In the genomic region with DNA sequence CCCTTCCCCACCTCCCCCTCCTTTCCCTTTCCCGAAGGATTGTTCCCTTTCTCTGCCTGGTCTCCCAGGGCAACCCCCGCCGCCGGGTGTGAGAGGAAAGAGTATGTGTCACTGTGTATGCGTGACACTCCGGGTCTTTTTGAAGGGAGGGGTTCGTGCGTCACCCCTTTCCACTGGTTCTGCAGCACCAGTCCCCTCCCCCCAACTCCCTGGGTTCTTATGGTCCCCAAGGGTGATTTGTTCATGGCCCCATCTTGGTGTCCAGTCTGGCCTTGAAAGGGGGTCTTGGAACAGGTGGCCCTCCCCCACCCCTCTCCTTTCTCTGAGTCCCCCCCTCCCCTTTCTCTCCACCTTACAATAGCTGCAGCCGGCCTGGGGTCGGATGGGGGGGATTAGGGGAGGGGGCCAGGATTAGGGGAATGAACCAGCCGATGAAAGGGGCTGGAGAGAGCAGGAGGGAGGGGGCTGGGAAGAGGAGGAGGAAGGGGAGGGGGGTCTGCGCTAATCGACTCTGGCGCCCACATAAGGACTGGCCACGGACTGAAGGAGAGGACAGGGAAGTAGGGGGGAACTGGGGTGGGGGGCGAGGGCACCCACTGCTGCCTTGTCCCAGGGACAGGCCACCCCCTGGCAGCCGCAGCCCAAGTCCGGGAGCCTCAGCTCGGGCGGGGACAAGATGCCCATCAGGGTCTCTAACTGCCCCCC, we compare ENCODE assay signal across 8 cellular contexts. TPM values are rescaled to one million over a fixed set of nuclear protein-coding genes. Genes with fewer than 3 reads are reported as not detected.
DNase-seq lines count a peak whose midpoint lies in the region; ATAC-seq and TF ChIP-seq lines count a peak whose summit lies in the region.

No MANE protein-coding gene starts in this region.

- H3K4me3 ChIP-seq in BJ (ENCODE audit: low read depth, low read length) (peak overlapping the region; percentile 84), coronary artery (peak overlapping the region; percentile 99)

- H3K27ac Mint-ChIP-seq in IgD-negative memory B cell = peak overlapping the region in 1 of 3 donors; percentile 90
- peak overlapping the region in 3 of 6 donors; percentile 87 to 96 (median 88) for H3K27ac Mint-ChIP-seq in naive B cell

- H3K36me3 Mint-ChIP-seq in IgD-negative memory B cell = peaks cover 15% of the 10 kb centered on the region
- H3K36me3 Mint-ChIP-seq in naive B cell = peaks cover 18 to 19% of the 10 kb centered on the region in 2 donors

- H3K9me3 Mint-ChIP-seq in IgD-negative memory B cell (no peaks in the 10 kb centered on the region), naive B cell (no peaks in the 10 kb centered on the region)

- peaks cover 29% of the 10 kb centered on the region for H3K36me3 ChIP-seq in BJ (ENCODE audit: control insufficient read depth, insufficient read depth, low read length)

- no peaks in the 10 kb centered on the region for H3K27me3 ChIP-seq in BJ (ENCODE audit: control insufficient read depth, insufficient read depth, low read length)

- no peak for TF ChIP-seq CTCF in BJ (IDR thresholded peaks at IDR 0.05; ENCODE audit: insufficient read depth, low read depth, low read length)
- no peak for TF ChIP-seq CTCF in coronary artery (IDR thresholded peaks at IDR 0.05)

- H3K27ac ChIP-seq in coronary artery = peak overlapping the region; percentile 95 to 99

- H3K27me3 Mint-ChIP-seq in IgD-negative memory B cell = peaks cover under 1% of the 10 kb centered on the region
- peaks cover 0 to 3% (median 3%) of the 10 kb centered on the region in 3 donors for H3K27me3 Mint-ChIP-seq in naive B cell

- H3K4me3 Mint-ChIP-seq in IgD-negative memory B cell = peak overlapping the region; percentile 88 to 99 (median 92)
- peak overlapping the region in 7 of 8 donors; percentile 40 to 99 (median 91) for H3K4me3 Mint-ChIP-seq in naive B cell

- H3K4me1 Mint-ChIP-seq in IgD-negative memory B cell (peaks cover 28 to 33% (median 33%) of the 10 kb centered on the region in 3 donors), naive B cell (peaks cover 49 to 66% (median 62%) of the 10 kb centered on the region in 3 donors)

- CTCF ChIA-PET in BJ (lab: Yijun Ruan, JAX) = interaction anchor here (2.2 to 3.1 kb wide), 2 partner anchors 9 to 41 kb away, joined by 11 to 20 read pairs; no protein-coding TSS in a partner anchor

- POLR2A ChIA-PET in BJ (lab: Charles Lee) = no interaction called here

- no peak for DNase-seq in BJ (ENCODE audit: low read depth)
- DNase-seq in coronary artery (ENCODE audit: low spot score) = no peak
- no peak for DNase-seq in naive B cell
- DNase-seq in NCI-H1694 (lab: John Stamatoyannopoulos, UW) = no peak

- ATAC-seq in naive B cell (ENCODE audit: low read depth in 2 of 2) (no peak), GM18858 (IDR thresholded peaks at IDR 0.05; ENCODE audit: unreplicated experiment) (no peak), GM18502 (IDR thresholded peaks at IDR 0.05; ENCODE audit: poor library complexity, unreplicated experiment) (no peak), GM18520 (IDR thresholded peaks at IDR 0.05; ENCODE audit: unreplicated experiment) (no peak)

RNA-seq across cellular contexts. Expression of a gene that starts 1.3 kb away (rescaled TPM):
- polyA plus RNA-seq in BJ (2011; rRNA removed) (24.4 and 36.6 TPM in 2 replicates), IgD-negative memory B cell (9.9 TPM), naive B cell (ENCODE audit: low read depth in 6 of 6) (10 to 100 TPM in 1 of 6 donors, 1 to 10 TPM in 5; 2.8 to 12.1 (median 7.4) TPM)
- polyA minus RNA-seq in BJ (2011; rRNA and poly(A)+ RNA removed) = 15.1 and 25.0 TPM in 2 replicates

RNA-seq across cellular contexts. Expression of a gene that starts 2.6 kb away (rescaled TPM):
- polyA plus RNA-seq in BJ (2011; rRNA removed) = 2.1 and 3.4 TPM in 2 replicates
- polyA minus RNA-seq in BJ (2011; rRNA and poly(A)+ RNA removed) = 0.41 and 0.47 TPM in 2 replicates
- polyA plus RNA-seq in IgD-negative memory B cell = 30.9 TPM
- 10 to 100 TPM; 13.8 to 24.1 (median 21.6) TPM for polyA plus RNA-seq in naive B cell (ENCODE audit: low read depth in 6 of 6)

RNA-seq across cellular contexts. Expression of a gene that starts 6.3 kb away (rescaled TPM):
- polyA plus RNA-seq in BJ (2011; rRNA removed) = 116 and 151 TPM in 2 replicates
- polyA minus RNA-seq in BJ (2011; rRNA and poly(A)+ RNA removed) = 55.6 and 60.2 TPM in 2 replicates
- 23.1 TPM for polyA plus RNA-seq in IgD-negative memory B cell
- 10 to 100 TPM; 15.6 to 26.0 (median 17.6) TPM for polyA plus RNA-seq in naive B cell (ENCODE audit: low read depth in 6 of 6)

RNA-seq across cellular contexts. Expression of a gene that starts 6.6 kb away (rescaled TPM):
- polyA plus RNA-seq in BJ (2011; rRNA removed) (51.3 and 67.9 TPM in 2 replicates), IgD-negative memory B cell (9.7 TPM), naive B cell (ENCODE audit: low read depth in 6 of 6) (10 to 100 TPM in 1 of 6 donors, 1 to 10 TPM in 5; 2.2 to 10.8 (median 7.4) TPM)
- polyA minus RNA-seq in BJ (2011; rRNA and poly(A)+ RNA removed) = 33.7 and 56.1 TPM in 2 replicates

RNA-seq across cellular contexts. Expression of a gene that starts 14.7 kb away (rescaled TPM):
- polyA plus RNA-seq in BJ (2011; rRNA removed) (0.55 and 0.91 TPM in 2 replicates), IgD-negative memory B cell (not detected), naive B cell (ENCODE audit: low read depth in 6 of 6) (under 1 TPM in 2 of 6 donors, not detected in 4; 0.09 to 0.30 TPM)
- polyA minus RNA-seq in BJ (2011; rRNA and poly(A)+ RNA removed) = not detected in 2 replicates
